8 cellular contexts compared by ENCODE assay signal in genomic region chr7:16891338-16891737, GRCh38. TPM values are rescaled to one million over a fixed set of nuclear protein-coding genes. Genes with fewer than 3 reads are reported as not detected.
DNase-seq lines count a peak whose midpoint lies in the region; TF ChIP-seq lines count a peak whose summit lies in the region.

No MANE protein-coding gene starts in this region.

- H3K4me3 Mint-ChIP-seq in osteocyte (ENCODE audit: unreplicated experiment), result no peak overlapping the region
- no peak overlapping the region for H3K4me3 Mint-ChIP-seq in activated T-helper 1 cell treated with anti-CD3 and anti-CD28 coated beads, Interleukin-12 subunit alpha, Interleukin-12 subunit beta, Interleukin-2, Interleukin-4 antibody, amounts not matched to agents 30 ng/mL and 10 ng/mL and 1 ng/mL, durations not matched to agents 14 hours and 24 hours and 36 hours

- TF ChIP-seq CTCF in C4-2B (conservative IDR thresholded peaks at IDR 0.05) (peak; percentile 65), GM13977 (IDR thresholded peaks at IDR 0.05; ENCODE audit: extremely low read depth, insufficient read depth, missing control alignments) (peak; percentile 57), RWPE1 (conservative IDR thresholded peaks at IDR 0.05; ENCODE audit: low read depth) (peak; percentile 70), osteocyte (IDR thresholded peaks at IDR 0.05) (peak; percentile 84)

- no peaks in the 10 kb centered on the region for H3K27me3 Mint-ChIP-seq in osteocyte (ENCODE audit: unreplicated experiment)
- H3K27me3 Mint-ChIP-seq in activated T-helper 1 cell treated with anti-CD3 and anti-CD28 coated beads, Interleukin-12 subunit alpha, Interleukin-12 subunit beta, Interleukin-2, Interleukin-4 antibody, amounts not matched to agents 30 ng/mL and 10 ng/mL and 1 ng/mL, durations not matched to agents 14 hours and 24 hours and 36 hours (ENCODE audit: insufficient read depth), result peaks cover 4% of the 10 kb centered on the region

- DNase-seq in GM13977 (ENCODE audit: low spot score) (peak; percentile 18), HT-29 (ENCODE audit: low spot score) (peak; percentile 90), RWPE1 (ENCODE audit: low spot score) (peak; percentile 43), fibroblast of peridontal ligament (ENCODE audit: extremely low read depth) (peak; percentile 87), osteocyte (ENCODE audit: extremely low spot score, unreplicated experiment) (no peak), middle frontal gyrus (ENCODE audit: extremely low spot score, low spot score) (no peak)
- DNase-seq in activated T-helper 1 cell treated with anti-CD3 and anti-CD28 coated beads, Interleukin-12 subunit alpha, Interleukin-12 subunit beta, Interleukin-2, Interleukin-4 antibody, amounts not matched to agents 30 ng/mL and 10 ng/mL and 1 ng/mL, durations not matched to agents 14 hours and 24 hours and 36 hours (ENCODE audit: low spot score), result no peak

- no peak overlapping the region for H3K27ac ChIP-seq in C4-2B
- no peak overlapping the region for H3K27ac ChIP-seq in RWPE1

- H3K9me3 Mint-ChIP-seq in osteocyte (ENCODE audit: unreplicated experiment), result peaks cover 6% of the 10 kb centered on the region
- no peaks in the 10 kb centered on the region for H3K9me3 Mint-ChIP-seq in activated T-helper 1 cell treated with anti-CD3 and anti-CD28 coated beads, Interleukin-12 subunit alpha, Interleukin-12 subunit beta, Interleukin-2, Interleukin-4 antibody, amounts not matched to agents 30 ng/mL and 10 ng/mL and 1 ng/mL, durations not matched to agents 14 hours and 24 hours and 36 hours

- peaks cover 6% of the 10 kb centered on the region for H3K4me1 Mint-ChIP-seq in osteocyte (ENCODE audit: unreplicated experiment)
- H3K4me1 Mint-ChIP-seq in activated T-helper 1 cell treated with anti-CD3 and anti-CD28 coated beads, Interleukin-12 subunit alpha, Interleukin-12 subunit beta, Interleukin-2, Interleukin-4 antibody, amounts not matched to agents 30 ng/mL and 10 ng/mL and 1 ng/mL, durations not matched to agents 14 hours and 24 hours and 36 hours (ENCODE audit: low read depth), result peaks cover 9% of the 10 kb centered on the region

- in situ Hi-C loops in GM13977 (cut with MboI; ENCODE audit: low pct_unique_long_range_greater_than_20kb, low sequenced_read_pairs, unreplicated experiment), result no loop called here

- no peak overlapping the region for H3K27ac Mint-ChIP-seq in osteocyte (ENCODE audit: unreplicated experiment)
- no peak overlapping the region for H3K27ac Mint-ChIP-seq in activated T-helper 1 cell treated with anti-CD3 and anti-CD28 coated beads, Interleukin-12 subunit alpha, Interleukin-12 subunit beta, Interleukin-2, Interleukin-4 antibody, amounts not matched to agents 30 ng/mL and 10 ng/mL and 1 ng/mL, durations not matched to agents 14 hours and 24 hours and 36 hours

- POLR2A ChIA-PET in RWPE1 (lab: Yijun Ruan, JAX; ENCODE audit: low non-redundant PET), result no interaction called here

- CTCF ChIA-PET in RWPE1 (lab: Yijun Ruan, JAX), result interaction anchor here (0.9 to 1.7 kb wide), 4 partner anchors 26 to 92 kb away, joined by 3 to 8 read pairs (median 3); no protein-coding TSS in a partner anchor

- no peaks in the 10 kb centered on the region for H3K36me3 Mint-ChIP-seq in osteocyte (ENCODE audit: unreplicated experiment)
- H3K36me3 Mint-ChIP-seq in activated T-helper 1 cell treated with anti-CD3 and anti-CD28 coated beads, Interleukin-12 subunit alpha, Interleukin-12 subunit beta, Interleukin-2, Interleukin-4 antibody, amounts not matched to agents 30 ng/mL and 10 ng/mL and 1 ng/mL, durations not matched to agents 14 hours and 24 hours and 36 hours (ENCODE audit: low read depth), result no peaks in the 10 kb centered on the region

- intact Hi-C loops in activated T-helper 1 cell treated with anti-CD3 and anti-CD28 coated beads, Interleukin-12 subunit alpha, Interleukin-12 subunit beta, Interleukin-2, Interleukin-4 antibody, amounts not matched to agents 30 ng/mL and 10 ng/mL and 1 ng/mL, durations not matched to agents 14 hours and 24 hours and 36 hours (cut with micrococcal nuclease), result loop anchor here (2.0 kb wide), 1 partner anchor 27 kb away; no protein-coding TSS in a partner anchor

RNA-seq across cellular contexts. Expression of gene AGR3, which starts 9.6 kb away (rescaled TPM):
- 6.2 and 17.9 TPM in 2 replicates for total RNA-seq in HT-29 (2014; rRNA removed; shearing (Covaris generic))
- total RNA-seq in osteocyte, result not detected in 2 replicates
- total RNA-seq in activated T-helper 1 cell treated with anti-CD3 and anti-CD28 coated beads, Interleukin-12 subunit alpha, Interleukin-12 subunit beta, Interleukin-2, Interleukin-4 antibody, amounts not matched to agents 30 ng/mL and 10 ng/mL and 1 ng/mL, durations not matched to agents 14 hours and 24 hours and 36 hours, result not detected in 2 replicates

Comparison
In these comparisons a context has a peak if more than half of its experiments do, and no peak if none do; other contexts are left out.
1. DNase-seq: peak in GM13977 (single experiment), HT-29 (single experiment), RWPE1 (single experiment) and fibroblast of peridontal ligament (single experiment); none in osteocyte (single experiment), activated T-helper 1 cell treated with anti-CD3 and anti-CD28 coated beads, Interleukin-12 subunit alpha, Interleukin-12 subunit beta, Interleukin-2, Interleukin-4 antibody, amounts not matched to agents 30 ng/mL and 10 ng/mL and 1 ng/mL, durations not matched to agents 14 hours and 24 hours and 36 hours (single experiment) and middle frontal gyrus (single experiment).
2. Peak in every context shown above with its lines, with median percentiles within 50 percentile points of each other: CTCF ChIP-seq.